Comparison of ENCODE assay signal across 10 cellular contexts in genomic region chr13:75871059-75871458, GRCh38.
DNase-seq lines count a peak whose midpoint lies in the region; ATAC-seq and TF ChIP-seq lines count a peak whose summit lies in the region.
"Had no signal": no experiment of that assay in that cellular context is flagged by ENCODE, and none has a peak within 500 bp of the region (broad histone marks: within the 10 kb centered on the region; RNA-seq: fewer than 3 reads in every experiment).

No MANE protein-coding gene starts in this region.

- peak overlapping the region; percentile 63 for H3K4me2 ChIP-seq in hepatocyte

- peak overlapping the region; percentile 80 for H3K9ac ChIP-seq in adipocyte (ENCODE audit: low read length)

- no peaks in the 10 kb centered on the region for H3K27me3 ChIP-seq in right cardiac atrium (ENCODE audit: control insufficient read depth, insufficient read depth)
- H3K27me3 ChIP-seq in right atrium auricular region = no peaks in the 10 kb centered on the region
- no peaks in the 10 kb centered on the region for H3K27me3 ChIP-seq in adipocyte (replicated peaks; ENCODE audit: control insufficient read depth, insufficient read depth, low read length)
- H3K27me3 ChIP-seq in hepatocyte = no peaks in the 10 kb centered on the region
- H3K27me3 ChIP-seq in upper lobe of left lung = no peaks in the 10 kb centered on the region

- DNase-seq in right cardiac atrium (no peak), right atrium auricular region (ENCODE audit: low spot score) (no peak), adipocyte (ENCODE audit: low read depth) (no peak), hepatocyte (ENCODE audit: low spot score) (no peak), upper lobe of left lung (no peak), GM10266 (ENCODE audit: extremely low spot score) (no peak)
- DNase-seq: stimulated activated CD4-positive, alpha-beta T cell treated with anti-CD3 and anti-CD28 coated beads, Interleukin-4, amount 100 ng/mL, for 4 hours; stimulated activated naive CD8-positive, alpha-beta T cell treated with anti-CD3 and anti-CD28 coated beads, Interleukin-15, Interleukin-2, amounts not matched to agents 100 U/mL and 50 U/mL, for 24 hours had no signal

- no peaks in the 10 kb centered on the region for H3K9me2 ChIP-seq in hepatocyte (replicated peaks; ENCODE audit: insufficient read depth)

- H3K79me2 ChIP-seq in hepatocyte = no peaks in the 10 kb centered on the region

- intact Hi-C loops in right cardiac atrium (cut with DNase I) = loop anchor here in 3 of 4 donors (5.0 to 10.0 kb wide), 2 partner anchors 601 to 1104 kb away; no protein-coding TSS in a partner anchor

- H3K4me1 ChIP-seq in right cardiac atrium (ENCODE audit: control insufficient read depth, insufficient read depth, low read length) = no peaks in the 10 kb centered on the region
- H3K4me1 ChIP-seq in right atrium auricular region = no peaks in the 10 kb centered on the region
- peaks cover 7% of the 10 kb centered on the region for H3K4me1 ChIP-seq in adipocyte (ENCODE audit: control insufficient read depth, insufficient read depth, low read length)
- H3K4me1 ChIP-seq in hepatocyte (ENCODE audit: insufficient read depth) = no peaks in the 10 kb centered on the region
- H3K4me1 ChIP-seq in upper lobe of left lung = peaks cover 0 to 6% (median 0%) of the 10 kb centered on the region in 4 donors

- H3K27ac ChIP-seq in right cardiac atrium (ENCODE audit: low read length) (no peak overlapping the region), right atrium auricular region (no peak overlapping the region), hepatocyte (peak overlapping the region; percentile 62), upper lobe of left lung (peak overlapping the region in 1 of 4 donors; percentile 15)

- no peak overlapping the region for H2AFZ ChIP-seq in hepatocyte

- H3K9me3 ChIP-seq in right cardiac atrium (ENCODE audit: control insufficient read depth, low read length) = no peaks in the 10 kb centered on the region
- no peaks in the 10 kb centered on the region for H3K9me3 ChIP-seq in right atrium auricular region
- H3K9me3 ChIP-seq in adipocyte (ENCODE audit: control insufficient read depth, low read length) = no peaks in the 10 kb centered on the region
- no peaks in the 10 kb centered on the region for H3K9me3 ChIP-seq in hepatocyte (ENCODE audit: low read depth)
- H3K9me3 ChIP-seq in upper lobe of left lung = no peaks in the 10 kb centered on the region

- TF ChIP-seq EP300 in upper lobe of left lung (IDR thresholded peaks at IDR 0.05) = no peak

- 66% methylated on average over 6 of the region's 6 CpGs for WGBS in right cardiac atrium
- 90% methylated on average over 6 of the region's 6 CpGs for WGBS in hepatocyte (ENCODE audit: low lambda C conversion rate, missing lambda C conversion rate)
- 45 to 49% methylated on average over 6 of the region's 6 CpGs for WGBS in upper lobe of left lung, 2 donors

- TF ChIP-seq CTCF in right atrium auricular region (IDR thresholded peaks at IDR 0.05) (no peak), hepatocyte (IDR thresholded peaks at IDR 0.05; ENCODE audit: poor library complexity) (no peak), upper lobe of left lung (IDR thresholded peaks at IDR 0.05) (no peak), GM10266 (IDR thresholded peaks at IDR 0.05; ENCODE audit: control insufficient read depth, insufficient read depth, low read depth, missing control alignments) (no peak)

- no peak for TF ChIP-seq POLR2A in upper lobe of left lung (IDR thresholded peaks at IDR 0.05)

- ATAC-seq in right cardiac atrium (no peak), upper lobe of left lung (ENCODE audit: low FRiP score in 2 of 2) (peak in 1 of 2 donors; percentile 25), HG03439 (IDR thresholded peaks at IDR 0.05; ENCODE audit: unreplicated experiment) (no peak), GM21737 (IDR thresholded peaks at IDR 0.05; ENCODE audit: unreplicated experiment) (no peak)
- ATAC-seq: stimulated activated naive CD8-positive, alpha-beta T cell treated with anti-CD3 and anti-CD28 coated beads, Interleukin-15, Interleukin-2, amounts not matched to agents 100 U/mL and 50 U/mL, for 24 hours had no signal

- H3K4me3 ChIP-seq in right cardiac atrium (ENCODE audit: low read length) (peak overlapping the region; percentile 74), right atrium auricular region (peak overlapping the region in 1 of 2 donors; percentile 40), adipocyte (ENCODE audit: low read length) (peak overlapping the region; percentile 81), hepatocyte (no peak overlapping the region), upper lobe of left lung (peak overlapping the region in 3 of 4 donors; percentile 29 to 49 (median 48))

- no peaks in the 10 kb centered on the region for H4K20me1 ChIP-seq in hepatocyte (ENCODE audit: insufficient read depth, poor library complexity, severe bottlenecking)

- no peaks in the 10 kb centered on the region for H3K36me3 ChIP-seq in right atrium auricular region
- H3K36me3 ChIP-seq in adipocyte (ENCODE audit: control insufficient read depth, insufficient read depth, low read length, severe bottlenecking) = no peaks in the 10 kb centered on the region
- H3K36me3 ChIP-seq in hepatocyte (replicated peaks; ENCODE audit: insufficient read depth, low read depth) = no peaks in the 10 kb centered on the region
- no peaks in the 10 kb centered on the region for H3K36me3 ChIP-seq in upper lobe of left lung
